In the genomic region with DNA sequence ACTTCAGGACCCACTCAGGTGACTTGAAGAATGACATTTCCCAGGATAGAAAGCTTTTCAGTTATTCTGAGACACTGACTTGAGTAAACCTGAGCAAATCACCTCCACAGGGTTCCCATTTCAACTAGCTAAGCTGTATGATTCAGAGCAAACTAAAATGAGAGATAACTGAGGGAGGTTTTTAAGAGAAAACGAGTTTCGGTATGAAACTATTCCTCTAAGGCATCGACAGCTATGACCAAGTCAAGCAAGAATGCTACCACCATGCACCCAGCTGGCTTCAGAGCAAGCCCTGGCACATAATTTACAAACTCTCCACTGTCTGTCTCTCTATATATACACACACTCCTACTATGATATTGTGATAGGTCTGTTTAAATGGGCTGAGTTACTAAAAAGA, we compare ENCODE assay signal across 21 cellular contexts.
DNase-seq lines count a peak whose midpoint lies in the region; ATAC-seq and TF ChIP-seq lines count a peak whose summit lies in the region.
"Had no signal": no experiment of that assay in that cellular context is flagged by ENCODE, and none has a peak within 500 bp of the region (broad histone marks: within the 10 kb centered on the region; RNA-seq: fewer than 3 reads in every experiment).

No MANE protein-coding gene starts in this region.

- H3K27me3 ChIP-seq in upper lobe of left lung, result no peaks in the 10 kb centered on the region
- H3K27me3 ChIP-seq: cardiac muscle cell, upper lobe of right lung had no signal

- H3K4me3 ChIP-seq in upper lobe of left lung, result no peak overlapping the region
- H3K4me3 ChIP-seq: cardiac muscle cell, K562, upper lobe of right lung had no signal

- no peak overlapping the region for H3K4me3 Mint-ChIP-seq in progenitor cell of endocrine pancreas (ENCODE audit: low read depth)
- H3K4me3 Mint-ChIP-seq: activated naive CD8-positive, alpha-beta T cell treated with anti-CD3 and anti-CD28 coated beads, Interleukin-2, amount 10 ng/mL, durations not matched to agents 7 days and 5 days; activated T-helper 1 cell treated with anti-CD3 and anti-CD28 coated beads, Interleukin-12 subunit alpha, Interleukin-12 subunit beta, Interleukin-2, Interleukin-4 antibody, amounts not matched to agents 30 ng/mL and 10 ng/mL and 1 ng/mL, durations not matched to agents 14 hours and 24 hours and 36 hours; CD4-positive, alpha-beta memory T cell had no signal

- H3K27ac Mint-ChIP-seq in progenitor cell of endocrine pancreas, result no peak overlapping the region
- H3K27ac Mint-ChIP-seq: activated naive CD8-positive, alpha-beta T cell treated with anti-CD3 and anti-CD28 coated beads, Interleukin-2, amount 10 ng/mL, durations not matched to agents 7 days and 5 days; activated T-helper 1 cell treated with anti-CD3 and anti-CD28 coated beads, Interleukin-12 subunit alpha, Interleukin-12 subunit beta, Interleukin-2, Interleukin-4 antibody, amounts not matched to agents 30 ng/mL and 10 ng/mL and 1 ng/mL, durations not matched to agents 14 hours and 24 hours and 36 hours; CD4-positive, alpha-beta memory T cell had no signal

- no peak for TF ChIP-seq POLR2A in upper lobe of left lung (IDR thresholded peaks at IDR 0.05)

- H3K4me1 ChIP-seq in upper lobe of left lung, result no peaks in the 10 kb centered on the region
- H3K4me1 ChIP-seq: upper lobe of right lung had no signal

- TF ChIP-seq CTCF in progenitor cell of endocrine pancreas (IDR thresholded peaks at IDR 0.05; ENCODE audit: unreplicated experiment) (no peak), upper lobe of left lung (IDR thresholded peaks at IDR 0.05) (no peak)

- no peak for TF ChIP-seq EP300 in upper lobe of left lung (IDR thresholded peaks at IDR 0.05)

- H3K36me3 ChIP-seq in upper lobe of left lung, result no peaks in the 10 kb centered on the region
- H3K36me3 ChIP-seq: cardiac muscle cell, upper lobe of right lung had no signal

- no peaks in the 10 kb centered on the region for H3K27me3 Mint-ChIP-seq in progenitor cell of endocrine pancreas

- no peaks in the 10 kb centered on the region for H3K36me3 Mint-ChIP-seq in progenitor cell of endocrine pancreas (ENCODE audit: insufficient read depth)
- H3K36me3 Mint-ChIP-seq: activated naive CD8-positive, alpha-beta T cell treated with anti-CD3 and anti-CD28 coated beads, Interleukin-2, amount 10 ng/mL, durations not matched to agents 7 days and 5 days; CD4-positive, alpha-beta memory T cell had no signal

- peak; percentile 13 for DNase-seq in EH (ENCODE audit: low read depth)
- DNase-seq in astrocyte of the hippocampus (ENCODE audit: low read depth, low spot score), result peak; percentile 16
- DNase-seq in left ventricle myocardium superior, result no peak
- no peak for DNase-seq in progenitor cell of endocrine pancreas (ENCODE audit: low spot score, unreplicated experiment)
- DNase-seq in NCI-H1105 treated with DMSO at 0.1 percent for 48 hours (lab: John Stamatoyannopoulos, UW), result no peak
- no peak for DNase-seq in upper lobe of left lung
- DNase-seq in NOMO-1 treated with dmso at 0.1 percent for 144 hours (lab: John Stamatoyannopoulos, UW; ENCODE audit: unreplicated experiment), result no peak
- DNase-seq: activated CD4-positive, CD25-positive, alpha-beta regulatory T cell; activated naive CD8-positive, alpha-beta T cell treated with anti-CD3 and anti-CD28 coated beads, Interleukin-2, amount 10 ng/mL, durations not matched to agents 7 days and 5 days; CD4-positive, alpha-beta memory T cell; effector CD8-positive, alpha-beta T cell; H7; NCI-H2081 treated with DMSO at 0.1 percent for 48 hours; NCI-H510A treated with DMSO at 0.1 percent for 48 hours; OCI-M1; stimulated activated naive CD4-positive, alpha-beta T cell treated with Interleukin-2 at 50 U/mL for 16 hours; upper lobe of right lung had no signal

- WGBS in upper lobe of left lung, 2 donors, result 71 to 90% methylated on average over 3 of the region's 3 CpGs

- H3K9me3 ChIP-seq in upper lobe of left lung, result no peaks in the 10 kb centered on the region
- H3K9me3 ChIP-seq: upper lobe of right lung had no signal

- no peak overlapping the region for H3K27ac ChIP-seq in upper lobe of left lung
- H3K27ac ChIP-seq: upper lobe of right lung had no signal

- peak; percentile 67 for ATAC-seq in HG03442 (IDR thresholded peaks at IDR 0.05; ENCODE audit: unreplicated experiment)
- ATAC-seq in left ventricle myocardium superior, result peak; percentile 87
- no peak for ATAC-seq in upper lobe of left lung (ENCODE audit: low FRiP score in 2 of 2)
- ATAC-seq: K562, upper lobe of right lung had no signal

- H3K4me1 Mint-ChIP-seq in progenitor cell of endocrine pancreas (ENCODE audit: low read depth), result peaks cover under 1% of the 10 kb centered on the region
- H3K4me1 Mint-ChIP-seq: activated naive CD8-positive, alpha-beta T cell treated with anti-CD3 and anti-CD28 coated beads, Interleukin-2, amount 10 ng/mL, durations not matched to agents 7 days and 5 days; CD4-positive, alpha-beta memory T cell had no signal

- intact Hi-C loops in left ventricle myocardium superior (cut with micrococcal nuclease), result no loop called here

- H3K9me3 Mint-ChIP-seq in progenitor cell of endocrine pancreas (ENCODE audit: low read depth), result no peaks in the 10 kb centered on the region
- H3K9me3 Mint-ChIP-seq: activated naive CD8-positive, alpha-beta T cell treated with anti-CD3 and anti-CD28 coated beads, Interleukin-2, amount 10 ng/mL, durations not matched to agents 7 days and 5 days; activated T-helper 1 cell treated with anti-CD3 and anti-CD28 coated beads, Interleukin-12 subunit alpha, Interleukin-12 subunit beta, Interleukin-2, Interleukin-4 antibody, amounts not matched to agents 30 ng/mL and 10 ng/mL and 1 ng/mL, durations not matched to agents 14 hours and 24 hours and 36 hours; CD4-positive, alpha-beta memory T cell had no signal

Comparison
In these comparisons a context has a peak if more than half of its experiments do, and no peak if none do; other contexts are left out.
1. DNase-seq: peak in EH (single experiment) and astrocyte of the hippocampus (single experiment); none in left ventricle myocardium superior (single experiment), progenitor cell of endocrine pancreas (single experiment), NCI-H1105 treated with DMSO at 0.1 percent for 48 hours (single experiment), upper lobe of left lung (0 of 2) and NOMO-1 treated with dmso at 0.1 percent for 144 hours (single experiment).
2. ATAC-seq: peak in HG03442 (single experiment) and left ventricle myocardium superior (single experiment); none in upper lobe of left lung (0 of 2).